12 cellular contexts compared by ENCODE assay signal in genomic region chr18:35933982-35934381, GRCh38.
DNase-seq lines count a peak whose midpoint lies in the region.
"Had no signal": no experiment of that assay in that cellular context is flagged by ENCODE, and none has a peak within 500 bp of the region (broad histone marks: within the 10 kb centered on the region; RNA-seq: fewer than 3 reads in every experiment).

No MANE protein-coding gene starts in this region.

- DNase-seq in Daoy (ENCODE audit: low read depth) (peak; percentile 28), HT1080 (ENCODE audit: low read depth) (peak; percentile 84), SK-N-DZ (ENCODE audit: low spot score) (peak; percentile 46), kidney tubule cell (ENCODE audit: low spot score) (peak; percentile 83), NCI-H1092 treated with DMSO at 0.1 percent for 48 hours (lab: John Stamatoyannopoulos, UW) (no peak), iPS-NIHi11 (ENCODE audit: low spot score) (no peak), NCI-H1105 treated with DMSO at 0.1 percent for 48 hours (lab: John Stamatoyannopoulos, UW) (no peak)
- DNase-seq: activated CD8-positive, alpha-beta T cell treated with anti-CD3 and anti-CD28 coated beads for 36 hours; DMS153; dorsolateral prefrontal cortex; left cardiac atrium; small intestine had no signal

Comparison
In these comparisons a context has a peak if more than half of its experiments do, and no peak if none do; other contexts are left out.
1. DNase-seq: peak in Daoy (single experiment), HT1080 (single experiment), SK-N-DZ (single experiment) and kidney tubule cell (single experiment); none in NCI-H1092 treated with DMSO at 0.1 percent for 48 hours (single experiment), iPS-NIHi11 (single experiment) and NCI-H1105 treated with DMSO at 0.1 percent for 48 hours (single experiment).